Comparison of ENCODE assay signal across 24 cellular contexts in the genomic region with DNA sequence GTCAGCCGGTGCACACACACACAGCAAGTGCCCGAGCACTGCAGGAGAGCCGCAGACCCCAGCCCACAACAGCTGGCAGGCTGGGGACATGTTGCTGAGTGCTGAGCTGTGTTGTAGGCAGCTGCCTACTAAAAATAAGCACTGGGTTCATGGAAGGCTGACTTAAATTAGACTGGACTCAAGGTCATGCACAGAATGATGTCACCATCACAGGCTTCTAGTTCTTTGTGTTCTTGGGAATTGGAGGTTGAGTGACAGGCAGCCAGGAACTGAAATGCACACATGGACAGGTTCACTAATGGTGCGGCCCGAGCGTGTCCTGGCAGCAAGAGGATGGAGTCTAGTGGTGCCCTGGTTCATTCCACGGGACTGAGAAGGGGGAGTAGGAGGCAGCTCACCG.
A peak's percentile ranks its signal among the peaks of the same experiment; 100 is the strongest.
DNase-seq lines count a peak whose midpoint lies in the region; ATAC-seq and TF ChIP-seq lines count a peak whose summit lies in the region.
"Had no signal": no experiment of that assay in that cellular context is flagged by ENCODE, and none has a peak within 500 bp of the region (broad histone marks: within the 10 kb centered on the region; RNA-seq: fewer than 3 reads in every experiment).

No MANE protein-coding gene starts in this region.

- H3K4me1 ChIP-seq in cardiac muscle cell (ENCODE audit: low read depth) = peaks cover 65% of the 10 kb centered on the region
- H3K4me1 ChIP-seq in aorta (ENCODE audit: control insufficient read depth in 1 of 2, insufficient read depth in 2 of 2, low read length in 2 of 2) = peaks cover 0 to 5% of the 10 kb centered on the region in 2 donors
- H3K4me1 ChIP-seq: BE2C had no signal

- 5 to 11% methylated on average over 8 of the region's 8 CpGs for WGBS in aorta, 2 donors

- ATAC-seq in aorta (ENCODE audit: low FRiP score) (peak; percentile 56), HG03378 (IDR thresholded peaks at IDR 0.05; ENCODE audit: unreplicated experiment) (no peak)
- ATAC-seq: activated CD4-positive, alpha-beta T cell treated with anti-CD3 and anti-CD28 coated beads for 36 hours; activated naive CD4-positive, alpha-beta T cell treated with anti-CD3 and anti-CD28 coated beads, Interleukin-2, amount 50 U/mL, for 72 hours; HCT116; natural killer cell treated with Interleukin-12 subunit alpha and Interleukin-12 subunit beta and Interleukin-15 and Interleukin-18, amount 100 ng/mL, for 72 hours had no signal

- H3K27ac Mint-ChIP-seq in nephron = peak overlapping the region; percentile 8 to 82 (median 51)
- H3K27ac Mint-ChIP-seq: activated CD4-positive, alpha-beta T cell treated with anti-CD3 and anti-CD28 coated beads for 36 hours; activated naive CD4-positive, alpha-beta T cell treated with anti-CD3 and anti-CD28 coated beads, Interleukin-2, amount 50 U/mL, for 72 hours; memory B cell; natural killer cell treated with Interleukin-12 subunit alpha and Interleukin-12 subunit beta and Interleukin-15 and Interleukin-18, amount 100 ng/mL, for 72 hours; progenitor cell of endocrine pancreas had no signal

- H3K27me3 ChIP-seq in cardiac muscle cell (no peaks in the 10 kb centered on the region), aorta (ENCODE audit: control insufficient read depth in 1 of 2, insufficient read depth in 2 of 2, low read length in 1 of 2) (no peaks in the 10 kb centered on the region)
- H3K27me3 ChIP-seq: BE2C, brain microvascular endothelial cell had no signal

- H3K36me3 ChIP-seq in cardiac muscle cell (no peaks in the 10 kb centered on the region), aorta (ENCODE audit: control insufficient read depth in 1 of 2, insufficient read depth in 2 of 2, low read length in 1 of 2) (no peaks in the 10 kb centered on the region)
- H3K36me3 ChIP-seq: BE2C, brain microvascular endothelial cell had no signal

- H3K4me3 ChIP-seq in cardiac muscle cell (no peak overlapping the region), aorta (ENCODE audit: low read length in 2 of 2) (no peak overlapping the region)

- peaks cover 21% of the 10 kb centered on the region for H3K27me3 Mint-ChIP-seq in nephron (ENCODE audit: low read depth)
- H3K27me3 Mint-ChIP-seq: memory B cell had no signal

- H3K27ac ChIP-seq in cardiac muscle cell (peak overlapping the region; percentile 96), aorta (ENCODE audit: low read depth in 1 of 2, low read length in 2 of 2) (peak overlapping the region in 1 of 2 donors; percentile 74)
- H3K27ac ChIP-seq: brain microvascular endothelial cell had no signal

- H3K36me3 Mint-ChIP-seq in nephron (ENCODE audit: low read depth) = no peaks in the 10 kb centered on the region
- H3K36me3 Mint-ChIP-seq: activated naive CD4-positive, alpha-beta T cell treated with anti-CD3 and anti-CD28 coated beads, Interleukin-2, amount 50 U/mL, for 72 hours; memory B cell; natural killer cell treated with Interleukin-12 subunit alpha and Interleukin-12 subunit beta and Interleukin-15 and Interleukin-18, amount 100 ng/mL, for 72 hours had no signal

- H3K9me3 Mint-ChIP-seq in nephron = no peaks in the 10 kb centered on the region
- H3K9me3 Mint-ChIP-seq: activated naive CD4-positive, alpha-beta T cell treated with anti-CD3 and anti-CD28 coated beads, Interleukin-2, amount 50 U/mL, for 72 hours; memory B cell; natural killer cell treated with Interleukin-12 subunit alpha and Interleukin-12 subunit beta and Interleukin-15 and Interleukin-18, amount 100 ng/mL, for 72 hours had no signal

- intact Hi-C loops in aorta (cut with DNase I) = no loop called here

- peaks cover 70% of the 10 kb centered on the region for H3K4me1 Mint-ChIP-seq in nephron
- H3K4me1 Mint-ChIP-seq: activated CD4-positive, alpha-beta T cell treated with anti-CD3 and anti-CD28 coated beads for 36 hours; memory B cell had no signal

- H3K4me3 Mint-ChIP-seq in nephron = peak overlapping the region in 2 of 3 experiments; percentile 56 to 70
- H3K4me3 Mint-ChIP-seq: activated CD4-positive, alpha-beta T cell treated with anti-CD3 and anti-CD28 coated beads for 36 hours; memory B cell; natural killer cell treated with Interleukin-12 subunit alpha and Interleukin-12 subunit beta and Interleukin-15 and Interleukin-18, amount 100 ng/mL, for 72 hours had no signal

- no peaks in the 10 kb centered on the region for H3K9me3 ChIP-seq in cardiac muscle cell (ENCODE audit: low read depth)
- no peaks in the 10 kb centered on the region for H3K9me3 ChIP-seq in aorta (ENCODE audit: control insufficient read depth, low read length)
- H3K9me3 ChIP-seq: BE2C had no signal

- no peak for TF ChIP-seq CTCF in cardiac muscle cell (IDR thresholded peaks at IDR 0.05; ENCODE audit: low read depth, low read length)
- no peak for TF ChIP-seq CTCF in nephron (IDR thresholded peaks at IDR 0.05; ENCODE audit: unreplicated experiment in 3 of 3)

- peak; percentile 7 for DNase-seq in NCI-H2227 treated with DMSO at 0.1 percent for 48 hours (lab: John Stamatoyannopoulos, UW)
- DNase-seq in NCI-H2227 (lab: John Stamatoyannopoulos, UW; ENCODE audit: unreplicated experiment) = no peak
- peak in 1 of 2 donors; percentile 67 for DNase-seq in cardiac muscle cell (ENCODE audit: low read depth in 1 of 2, low spot score in 1 of 2)
- DNase-seq in aorta = no peak
- DNase-seq in inferior parietal cortex (ENCODE audit: extremely low spot score) = no peak
- no peak for DNase-seq in NCI-H526 treated with DMSO at 0.1 percent for 48 hours (lab: John Stamatoyannopoulos, UW)
- DNase-seq: activated CD4-positive, alpha-beta T cell treated with anti-CD3 and anti-CD28 coated beads for 36 hours; BE2C; brain microvascular endothelial cell; COR-L47; dermis blood vessel endothelial cell; EL; hippocampal formation; NCI-H1048; NCI-H748 treated with DMSO at 0.1 percent for 48 hours; stimulated activated CD4-positive, alpha-beta T cell treated with anti-CD3 and anti-CD28 coated beads, Interleukin-4, amount 100 ng/mL, for 4 hours; T-helper 1 cell had no signal
